ENCODE assay signal across 9 cellular contexts in genomic region chr10:102815790-102816549, GRCh38. TPM values are rescaled to one million over a fixed set of nuclear protein-coding genes. Genes with fewer than 3 reads are reported as not detected.
DNase-seq lines count a peak whose midpoint lies in the region; ATAC-seq and TF ChIP-seq lines count a peak whose summit lies in the region.
"Had no signal": no experiment of that assay in that cellular context is flagged by ENCODE, and none has a peak within 500 bp of the region (broad histone marks: within the 10 kb centered on the region; RNA-seq: fewer than 3 reads in every experiment).

No MANE protein-coding gene starts in this region.

- no peak overlapping the region for H3K4me3 Mint-ChIP-seq in T-helper 17 cell
- H3K4me3 Mint-ChIP-seq in effector memory CD8-positive, alpha-beta T cell = no peak overlapping the region

- H3K9me3 Mint-ChIP-seq in effector memory CD8-positive, alpha-beta T cell = no peaks in the 10 kb centered on the region

- H3K27ac ChIP-seq in BLaER1 treated with 17β-estradiol and CSF1 and Interleukin-3, amounts not matched to agents 10 nM and 100 nM = peak overlapping the region; percentile 68 to 98 (median 78)
- H3K27ac ChIP-seq in parathyroid adenoma = peak overlapping the region; percentile 81

- peaks cover 75 to 100% (median 80%) of the 10 kb centered on the region in 10 experiments for H3K4me1 ChIP-seq in BLaER1 treated with 17β-estradiol and CSF1 and Interleukin-3, amounts not matched to agents 10 nM and 100 nM
- peaks cover 48% of the 10 kb centered on the region for H3K4me1 ChIP-seq in parathyroid adenoma

- peak; percentile 27 for ATAC-seq in T-helper 17 cell
- ATAC-seq in GM18909 (IDR thresholded peaks at IDR 0.05; ENCODE audit: poor library complexity, unreplicated experiment) = no peak
- ATAC-seq in GM18520 (IDR thresholded peaks at IDR 0.05; ENCODE audit: unreplicated experiment) = no peak
- ATAC-seq in effector memory CD8-positive, alpha-beta T cell (replicated peaks) = no peak

- no peaks in the 10 kb centered on the region for H3K9me3 ChIP-seq in BLaER1 treated with 17β-estradiol and CSF1 and Interleukin-3, amounts not matched to agents 10 nM and 100 nM (replicated peaks in 1 of 11)
- H3K9me3 ChIP-seq in T-helper 17 cell (ENCODE audit: control insufficient read depth, low read length, poor library complexity, severe bottlenecking) (no peaks in the 10 kb centered on the region), parathyroid adenoma (ENCODE audit: control insufficient read depth, low read length) (no peaks in the 10 kb centered on the region)

- H3K4me2 ChIP-seq in BLaER1 treated with 17β-estradiol and CSF1 and Interleukin-3, amounts not matched to agents 10 nM and 100 nM = peak overlapping the region; percentile 84 to 95 (median 92)
- H3K4me2 ChIP-seq in parathyroid adenoma (ENCODE audit: low read length) = no peak overlapping the region

- peaks cover 10% of the 10 kb centered on the region for H3K4me1 Mint-ChIP-seq in T-helper 17 cell
- H3K4me1 Mint-ChIP-seq in effector memory CD8-positive, alpha-beta T cell (ENCODE audit: low read depth in 2 of 2) = peaks cover 0 to 8% of the 10 kb centered on the region in 2 donors

- no peaks in the 10 kb centered on the region for H3K27me3 ChIP-seq in BLaER1 treated with 17β-estradiol and CSF1 and Interleukin-3, amounts not matched to agents 10 nM and 100 nM
- no peaks in the 10 kb centered on the region for H3K27me3 ChIP-seq in parathyroid adenoma (ENCODE audit: control insufficient read depth, insufficient read depth, low read length)

- H3K36me3 Mint-ChIP-seq in T-helper 17 cell (ENCODE audit: low read depth) = no peaks in the 10 kb centered on the region
- H3K36me3 Mint-ChIP-seq in effector memory CD8-positive, alpha-beta T cell (ENCODE audit: insufficient read depth) = peaks cover 38% of the 10 kb centered on the region

- H3K4me3 ChIP-seq in BLaER1 treated with 17β-estradiol and CSF1 and Interleukin-3, amounts not matched to agents 10 nM and 100 nM = peak overlapping the region in 7 of 10 experiments; percentile 3 to 58 (median 11); a peak in 5 of 20 replicates
- no peak overlapping the region for H3K4me3 ChIP-seq in parathyroid adenoma (ENCODE audit: low read depth, low read length)

- no peaks in the 10 kb centered on the region for H3K27me3 Mint-ChIP-seq in T-helper 17 cell
- H3K27me3 Mint-ChIP-seq in effector memory CD8-positive, alpha-beta T cell = no peaks in the 10 kb centered on the region

- DNase-seq in T-helper 17 cell (no peak), globus pallidus (ENCODE audit: low spot score) (peak; percentile 52), NCI-H226 (no peak)
- DNase-seq in effector memory CD8-positive, alpha-beta T cell = no peak
- DNase-seq: NCI-H146 had no signal

- peaks cover 11 to 42% (median 24%) of the 10 kb centered on the region in 11 experiments; a peak in 20 of 22 replicates for H3K36me3 ChIP-seq in BLaER1 treated with 17β-estradiol and CSF1 and Interleukin-3, amounts not matched to agents 10 nM and 100 nM
- no peaks in the 10 kb centered on the region for H3K36me3 ChIP-seq in parathyroid adenoma (ENCODE audit: control insufficient read depth, insufficient read depth, low read length)

- H3K79me2 ChIP-seq in parathyroid adenoma = peaks cover 3% of the 10 kb centered on the region

- no peaks in the 10 kb centered on the region for H4K20me1 ChIP-seq in BLaER1 treated with 17β-estradiol and CSF1 and Interleukin-3, amounts not matched to agents 10 nM and 100 nM

- no peak for TF ChIP-seq CTCF in parathyroid adenoma (IDR thresholded peaks at IDR 0.05)

- no peak overlapping the region for H3K27ac Mint-ChIP-seq in T-helper 17 cell
- peak overlapping the region in 1 of 2 donors; percentile 53 for H3K27ac Mint-ChIP-seq in effector memory CD8-positive, alpha-beta T cell

- H2AFZ ChIP-seq in parathyroid adenoma = no peak overlapping the region

- peak overlapping the region; percentile 30 to 91 (median 67); a peak in 21 of 22 replicates for H3K9ac ChIP-seq in BLaER1 treated with 17β-estradiol and CSF1 and Interleukin-3, amounts not matched to agents 10 nM and 100 nM
- H3K9ac ChIP-seq in parathyroid adenoma = no peak overlapping the region

RNA-seq across cellular contexts. Expression of gene CYP17A1, which starts 21.2 kb away (rescaled TPM):
- total RNA-seq in T-helper 17 cell = not detected

RNA-seq across cellular contexts. Expression of gene BORCS7, which starts 38.1 kb away (rescaled TPM):
- total RNA-seq in T-helper 17 cell = 10 to 100 TPM; 15.3 to 19.0 TPM

RNA-seq across cellular contexts. Expression of gene AS3MT, which starts 53.3 kb away (rescaled TPM):
- 1 to 10 TPM in 1 of 2 donors, not detected in 1; 1.0 TPM for total RNA-seq in T-helper 17 cell
